Comparison of ENCODE assay signal across 2 cellular contexts in genomic region chr18:44111337-44111736, GRCh38.
TF ChIP-seq lines count a peak whose summit lies in the region.

No MANE protein-coding gene starts in this region.

TF ChIP-seq in SK-N-SH treated with all-trans-retinoic acid at 6 μM for 48 hours, 23 proteins besides CTCF, POLR2A, EP300 and RAD21 (continued from another document):
- TF ChIP-seq ARNTL (CRISPR knock-in tag; IDR thresholded peaks at IDR 0.05; ENCODE audit: borderline replicate concordance, low read depth) (no peak), CSRNP3 (CRISPR knock-in tag; IDR thresholded peaks at IDR 0.05) (no peak), TSHZ2 (CRISPR knock-in tag; IDR thresholded peaks at IDR 0.05) (no peak), ZNF8 (CRISPR knock-in tag; IDR thresholded peaks at IDR 0.05) (no peak), ZFP3 (CRISPR knock-in tag; IDR thresholded peaks at IDR 0.05) (no peak)

TF ChIP-seq in SK-N-SH, 30 proteins besides CTCF, POLR2A, EP300 and RAD21 (continued from another document):
- no peak for TF ChIP-seq IRF3 (IDR thresholded peaks at IDR 0.05; ENCODE audit: low read depth, low read length)
- TF ChIP-seq JUND (IDR thresholded peaks at IDR 0.05): no peak
- TF ChIP-seq NRF1 (IDR thresholded peaks at IDR 0.05; ENCODE audit: low read depth, low read length): no peak
- TF ChIP-seq RFX5 (IDR thresholded peaks at IDR 0.05; ENCODE audit: low read length): no peak
- TF ChIP-seq POLR2AphosphoS5 (IDR thresholded peaks at IDR 0.05; ENCODE audit: low read depth, low read length): no peak
- no peak for TF ChIP-seq CHD2 (IDR thresholded peaks at IDR 0.05; ENCODE audit: low read length, partially characterized antibody)
- TF ChIP-seq USF1 (IDR thresholded peaks at IDR 0.05; ENCODE audit: borderline replicate concordance, low read depth): no peak
- no peak for TF ChIP-seq ZBTB33 (IDR thresholded peaks at IDR 0.05; ENCODE audit: borderline replicate concordance, low read depth)
- TF ChIP-seq RCOR1 (IDR thresholded peaks at IDR 0.05; ENCODE audit: low read length): no peak
- no peak for TF ChIP-seq MAX (IDR thresholded peaks at IDR 0.05; ENCODE audit: low read depth)
- TF ChIP-seq EZH2phosphoT487 (IDR thresholded peaks at IDR 0.05; ENCODE audit: borderline replicate concordance, low read depth): no peak
- no peak for TF ChIP-seq SIN3A (IDR thresholded peaks at IDR 0.05; ENCODE audit: borderline replicate concordance, low read depth, low read length)
- TF ChIP-seq GABPA (IDR thresholded peaks at IDR 0.05; ENCODE audit: low read depth): no peak
- no peak for TF ChIP-seq NFIC (IDR thresholded peaks at IDR 0.05; ENCODE audit: borderline replicate concordance)
- no peak for TF ChIP-seq YY1 (IDR thresholded peaks at IDR 0.05; ENCODE audit: low read depth)
